28 cellular contexts compared by ENCODE assay signal in the genomic region with DNA sequence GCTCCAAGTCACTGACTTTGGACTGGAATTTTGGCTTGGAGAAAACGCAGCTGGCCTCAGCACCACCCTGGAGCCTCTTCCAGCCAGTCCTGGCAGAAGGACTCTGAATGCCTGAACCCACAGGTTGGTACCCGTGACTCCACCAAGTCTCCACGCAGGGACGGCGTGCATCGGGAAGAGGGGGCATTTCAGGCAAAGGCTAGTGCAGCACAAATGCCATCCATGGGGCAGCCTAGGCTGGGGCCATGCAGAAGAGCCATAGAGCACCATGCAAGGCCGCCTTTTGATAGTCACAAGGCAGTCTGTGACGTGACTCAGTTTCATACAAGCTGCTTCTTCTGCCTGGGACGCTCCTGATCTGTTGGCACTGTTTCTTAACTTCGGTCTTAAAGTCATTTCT. TPM values are rescaled to one million over a fixed set of nuclear protein-coding genes. Genes with fewer than 3 reads are reported as not detected.
"Had no signal": no experiment of that assay in that cellular context is flagged by ENCODE, and none has a peak within 500 bp of the region (broad histone marks: within the 10 kb centered on the region; RNA-seq: fewer than 3 reads in every experiment).

No MANE protein-coding gene starts in this region.

- H3K36me3 Mint-ChIP-seq: activated naive CD4-positive, alpha-beta T cell treated with anti-CD3 and anti-CD28 coated beads, Interleukin-2, amount 50 U/mL, for 24 hours; naive B cell had no signal

- H3K4me3 ChIP-seq: breast epithelium, esophagus muscularis mucosa, right atrium auricular region, tibial nerve had no signal

- H3K4me3 Mint-ChIP-seq: activated CD4-positive, alpha-beta T cell treated with anti-CD3 and anti-CD28 coated beads, Interleukin-2, amount 10 ng/mL, durations not matched to agents 7 days and 5 days; activated CD8-positive, alpha-beta T cell treated with anti-CD3 and anti-CD28 coated beads for 36 hours; activated naive CD4-positive, alpha-beta T cell treated with anti-CD3 and anti-CD28 coated beads, Interleukin-2, amount 50 U/mL, for 24 hours; activated naive CD8-positive, alpha-beta T cell treated with anti-CD3 and anti-CD28 coated beads, Interleukin-2, amount 50 U/mL, for 24 hours; activated T-cell treated with anti-CD3 and anti-CD28 coated beads, Interleukin-2, amount 50 U/mL, for 4 hours; activated T-helper 17 cell treated with anti-CD3 and anti-CD28 coated beads, Interleukin-2, amount 50 U/mL, for 72 hours; naive B cell; T-helper 1 cell treated with Interleukin-12 subunit alpha and Interleukin-12 subunit beta and Interleukin-4 antibody, amounts not matched to agents 30 μg/mL and 1 μg/mL, for 36 hours; WTC11 had no signal

- H3K79me2 ChIP-seq: parathyroid adenoma had no signal

- H3K27me3 ChIP-seq: breast epithelium, esophagus muscularis mucosa, right atrium auricular region, tibial nerve had no signal

- H3K4me1 ChIP-seq: breast epithelium, parathyroid adenoma, right atrium auricular region, tibial nerve had no signal

- H2AFZ ChIP-seq: parathyroid adenoma had no signal

- H3K4me1 Mint-ChIP-seq: activated CD4-positive, alpha-beta T cell treated with anti-CD3 and anti-CD28 coated beads, Interleukin-2, amount 10 ng/mL, durations not matched to agents 7 days and 5 days; activated naive CD4-positive, alpha-beta T cell treated with anti-CD3 and anti-CD28 coated beads, Interleukin-2, amount 50 U/mL, for 24 hours; activated naive CD8-positive, alpha-beta T cell treated with anti-CD3 and anti-CD28 coated beads, Interleukin-2, amount 50 U/mL, for 24 hours; activated T-helper 17 cell treated with anti-CD3 and anti-CD28 coated beads, Interleukin-2, amount 50 U/mL, for 72 hours; naive B cell had no signal

- H3K27ac ChIP-seq: breast epithelium, esophagus muscularis mucosa, parathyroid adenoma, right atrium auricular region, tibial nerve had no signal

- H3K36me3 ChIP-seq: breast epithelium, right atrium auricular region, tibial nerve had no signal

- H3K9me3 ChIP-seq: breast epithelium, esophagus muscularis mucosa, right atrium auricular region, tibial nerve had no signal

- DNase-seq: activated CD4-positive, alpha-beta T cell treated with anti-CD3 and anti-CD28 coated beads for 1 hour; activated CD4-positive, alpha-beta T cell treated with anti-CD3 and anti-CD28 coated beads, Interleukin-2, amount 10 ng/mL, durations not matched to agents 7 days and 5 days; activated CD8-positive, alpha-beta T cell treated with anti-CD3 and anti-CD28 coated beads for 36 hours; activated naive CD8-positive, alpha-beta T cell treated with anti-CD3 and anti-CD28 coated beads, Interleukin-2, amount 50 U/mL, for 24 hours; activated T-cell treated with anti-CD3 and anti-CD28 coated beads, Interleukin-2, amount 50 U/mL, for 4 hours; amygdala; central memory CD4-positive, alpha-beta T cell; glutamatergic neuron; islet precursor cell; left cardiac atrium; left ventricle myocardium superior; naive B cell; stimulated activated CD4-positive, alpha-beta T cell treated with anti-CD3 and anti-CD28 coated beads, Interleukin-2, amount 100 ng/mL, for 48 hours; stimulated activated naive CD4-positive, alpha-beta T cell treated with Interleukin-2 at 50 U/mL for 16 hours; T-helper 9 cell had no signal

- H3K9me3 Mint-ChIP-seq: activated CD4-positive, alpha-beta T cell treated with anti-CD3 and anti-CD28 coated beads, Interleukin-2, amount 10 ng/mL, durations not matched to agents 7 days and 5 days; activated CD8-positive, alpha-beta T cell treated with anti-CD3 and anti-CD28 coated beads for 36 hours; activated naive CD8-positive, alpha-beta T cell treated with anti-CD3 and anti-CD28 coated beads, Interleukin-2, amount 50 U/mL, for 24 hours; activated T-cell treated with anti-CD3 and anti-CD28 coated beads, Interleukin-2, amount 50 U/mL, for 4 hours; T-helper 1 cell treated with Interleukin-12 subunit alpha and Interleukin-12 subunit beta and Interleukin-4 antibody, amounts not matched to agents 30 μg/mL and 1 μg/mL, for 36 hours had no signal

- H3K9ac ChIP-seq: parathyroid adenoma had no signal

- ATAC-seq: activated CD8-positive, alpha-beta T cell treated with anti-CD3 and anti-CD28 coated beads for 36 hours; activated naive CD8-positive, alpha-beta T cell treated with anti-CD3 and anti-CD28 coated beads, Interleukin-2, amount 50 U/mL, for 24 hours; activated T-cell treated with anti-CD3 and anti-CD28 coated beads, Interleukin-2, amount 50 U/mL, for 4 hours; activated T-helper 17 cell treated with anti-CD3 and anti-CD28 coated beads, Interleukin-2, amount 50 U/mL, for 72 hours; left cardiac atrium; left ventricle myocardium superior; WTC11 had no signal

- H3K27ac Mint-ChIP-seq: activated CD4-positive, alpha-beta T cell treated with anti-CD3 and anti-CD28 coated beads, Interleukin-2, amount 10 ng/mL, durations not matched to agents 7 days and 5 days; activated CD8-positive, alpha-beta T cell treated with anti-CD3 and anti-CD28 coated beads for 36 hours; activated naive CD4-positive, alpha-beta T cell treated with anti-CD3 and anti-CD28 coated beads, Interleukin-2, amount 50 U/mL, for 24 hours; activated naive CD8-positive, alpha-beta T cell treated with anti-CD3 and anti-CD28 coated beads, Interleukin-2, amount 50 U/mL, for 24 hours; activated T-helper 17 cell treated with anti-CD3 and anti-CD28 coated beads, Interleukin-2, amount 50 U/mL, for 72 hours; naive B cell; T-helper 1 cell treated with Interleukin-12 subunit alpha and Interleukin-12 subunit beta and Interleukin-4 antibody, amounts not matched to agents 30 μg/mL and 1 μg/mL, for 36 hours; WTC11 had no signal

RNA-seq across cellular contexts. Expression of a gene that starts 28.0 kb away (rescaled TPM):
- total RNA-seq: activated CD4-positive, alpha-beta T cell treated with anti-CD3 and anti-CD28 coated beads, Interleukin-2, amount 10 ng/mL, durations not matched to agents 7 days and 5 days; activated CD8-positive, alpha-beta T cell treated with anti-CD3 and anti-CD28 coated beads for 36 hours; activated T-cell treated with anti-CD3 and anti-CD28 coated beads, Interleukin-2, amount 50 U/mL, for 4 hours; activated T-helper 17 cell treated with anti-CD3 and anti-CD28 coated beads, Interleukin-2, amount 50 U/mL, for 72 hours; frontal cortex; lung microvascular endothelial cell; pulmonary artery endothelial cell; tibial nerve had no signal
- polyA plus RNA-seq: neural cell had no signal
